In the genomic region with DNA sequence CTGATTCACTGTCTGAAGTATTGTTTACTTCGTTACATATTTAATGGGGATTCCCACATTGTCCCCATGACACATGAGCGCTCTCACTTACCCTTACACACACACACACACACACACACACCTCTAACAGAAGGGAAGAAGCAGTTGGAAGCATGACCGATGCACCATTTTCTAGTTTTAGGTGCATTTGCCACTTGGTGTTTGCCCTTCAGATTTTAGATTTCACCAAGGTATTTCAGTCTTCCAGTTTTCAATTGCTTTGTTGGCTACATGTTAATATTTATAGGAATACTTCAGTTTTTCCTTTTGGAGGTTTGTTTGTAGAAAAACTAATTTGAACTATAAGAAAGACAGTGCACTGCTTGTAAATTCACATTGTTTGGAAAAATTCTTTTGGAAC, we compare ENCODE assay signal across 20 cellular contexts. TPM values are rescaled to one million over a fixed set of nuclear protein-coding genes. Genes with fewer than 3 reads are reported as not detected.
"Had no signal": no experiment of that assay in that cellular context is flagged by ENCODE, and none has a peak within 500 bp of the region (broad histone marks: within the 10 kb centered on the region; RNA-seq: fewer than 3 reads in every experiment).

No MANE protein-coding gene starts in this region.

- H3K27ac Mint-ChIP-seq: immature natural killer cell; memory B cell; mesothelial cell of epicardium; natural killer cell; stimulated activated memory B cell treated with anti-CD40 and anti-IgM and Interleukin-4, amounts not matched to agents 10 μg/mL and 1 μg/mL and 100 μg/mL, for 72 hours; stimulated activated naive CD8-positive, alpha-beta T cell treated with anti-CD3 and anti-CD28 coated beads, Interleukin-15, amount 100 ng/mL, for 72 hours had no signal

- DNase-seq: effector memory CD4-positive, alpha-beta T cell; gastrocnemius medialis; immature natural killer cell; left cardiac atrium; left ventricle myocardium inferior; lower lobe of right lung; natural killer cell; psoas muscle; spleen; stimulated activated CD4-positive, alpha-beta T cell treated with anti-CD3 and anti-CD28 coated beads, Interleukin-15, amount 100 ng/mL, for 24 hours; stimulated activated CD4-positive, alpha-beta T cell treated with anti-CD3 and anti-CD28 coated beads, Interleukin-1b, Interleukin-23, amount 100 ng/mL, for 48 hours; stimulated activated CD4-positive, alpha-beta T cell treated with anti-CD3 and anti-CD28 coated beads, Interleukin-4, amount 100 ng/mL, for 24 hours; stimulated activated naive CD8-positive, alpha-beta T cell treated with anti-CD3 and anti-CD28 coated beads, Interleukin-15, amount 100 ng/mL, for 72 hours; substantia nigra; transverse colon had no signal

- H3K36me3 Mint-ChIP-seq: memory B cell; mesothelial cell of epicardium; stimulated activated memory B cell treated with anti-CD40 and anti-IgM and Interleukin-4, amounts not matched to agents 10 μg/mL and 1 μg/mL and 100 μg/mL, for 72 hours had no signal

- H3K4me3 Mint-ChIP-seq: immature natural killer cell; memory B cell; mesothelial cell of epicardium; natural killer cell; stimulated activated memory B cell treated with anti-CD40 and anti-IgM and Interleukin-4, amounts not matched to agents 10 μg/mL and 1 μg/mL and 100 μg/mL, for 72 hours; stimulated activated naive CD8-positive, alpha-beta T cell treated with anti-CD3 and anti-CD28 coated beads, Interleukin-15, amount 100 ng/mL, for 72 hours had no signal

- ATAC-seq: gastrocnemius medialis; left cardiac atrium; lower lobe of right lung; natural killer cell; psoas muscle; sciatic nerve; stimulated activated memory B cell treated with anti-CD40 and anti-IgM and Interleukin-4, amounts not matched to agents 10 μg/mL and 1 μg/mL and 100 μg/mL, for 72 hours; stimulated activated naive CD8-positive, alpha-beta T cell treated with anti-CD3 and anti-CD28 coated beads, Interleukin-15, amount 100 ng/mL, for 72 hours had no signal

RNA-seq across cellular contexts. Expression of a gene that starts 3.1 kb away (rescaled TPM):
- polyA plus RNA-seq: immature natural killer cell, keratinocyte, psoas muscle, spleen had no signal
